8 cellular contexts compared by ENCODE assay signal in the genomic region with DNA sequence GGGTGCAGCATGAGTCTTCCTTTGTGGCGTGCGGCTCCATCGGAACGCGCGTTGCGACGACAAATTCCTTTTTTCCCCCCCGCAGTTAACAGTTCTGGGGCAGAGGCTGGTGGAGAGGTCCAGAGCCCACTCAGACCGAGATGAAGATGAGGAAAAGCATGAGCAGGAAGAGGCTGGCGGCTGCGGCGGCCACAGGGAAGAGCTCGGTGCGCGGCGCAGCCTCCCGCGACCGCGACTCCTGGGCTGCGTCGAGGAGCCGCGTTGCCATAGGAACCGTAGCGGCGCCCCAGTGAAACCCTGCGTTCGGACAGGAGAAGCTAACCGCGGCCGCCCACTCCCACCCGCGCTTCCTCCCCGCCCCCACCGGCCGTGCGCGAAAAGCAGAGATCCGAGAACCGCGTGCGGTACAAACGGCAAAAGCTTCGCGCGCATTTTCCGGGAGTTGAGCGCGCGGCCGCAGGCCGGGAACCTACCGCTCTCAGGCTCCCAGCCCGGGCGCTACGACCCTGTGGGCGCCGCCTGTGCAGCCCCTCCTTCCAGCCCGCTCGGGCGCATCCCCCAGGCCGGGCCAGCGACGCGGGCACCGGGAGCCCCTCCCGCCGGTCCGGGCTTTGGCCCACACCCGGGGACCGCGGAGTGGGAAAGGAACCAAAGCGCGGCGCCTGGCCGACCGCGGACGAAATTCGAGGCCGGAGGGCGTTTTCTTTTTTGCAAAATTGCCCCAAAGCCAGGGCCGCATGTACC.
DNase-seq lines count a peak whose midpoint lies in the region; ATAC-seq and TF ChIP-seq lines count a peak whose summit lies in the region.

No MANE protein-coding gene starts in this region.

- no peak for ATAC-seq in GM18870 (IDR thresholded peaks at IDR 0.05; ENCODE audit: unreplicated experiment)

- no peaks in the 10 kb centered on the region for H3K36me3 ChIP-seq in vagina

- no peak for TF ChIP-seq CTCF in endothelial cell (IDR thresholded peaks at IDR 0.05; ENCODE audit: unreplicated experiment)
- no peak for TF ChIP-seq CTCF in neural crest cell (conservative IDR thresholded peaks at IDR 0.05)
- TF ChIP-seq CTCF in vagina (IDR thresholded peaks at IDR 0.05), result no peak

- intact Hi-C loops in vagina (cut with DNase I), result no loop called here

- peak overlapping the region; percentile 78 for H3K27ac Mint-ChIP-seq in T-helper 1 cell treated with Interleukin-12 subunit alpha and Interleukin-12 subunit beta and Interleukin-4 antibody, amounts not matched to agents 30 μg/mL and 1 μg/mL, for 36 hours
- no peak overlapping the region for H3K27ac Mint-ChIP-seq in endothelial cell (ENCODE audit: unreplicated experiment)
- H3K27ac Mint-ChIP-seq in neural crest cell (ENCODE audit: unreplicated experiment), result no peak overlapping the region

- peaks cover 68% of the 10 kb centered on the region for H3K27me3 Mint-ChIP-seq in T-helper 1 cell treated with Interleukin-12 subunit alpha and Interleukin-12 subunit beta and Interleukin-4 antibody, amounts not matched to agents 30 μg/mL and 1 μg/mL, for 36 hours (ENCODE audit: low read depth)
- H3K27me3 Mint-ChIP-seq in endothelial cell (ENCODE audit: unreplicated experiment) (peaks cover 22% of the 10 kb centered on the region), neural crest cell (ENCODE audit: low read depth) (peaks cover 95% of the 10 kb centered on the region)

- H3K4me1 ChIP-seq in vagina, result peaks cover 11% of the 10 kb centered on the region

- no peaks in the 10 kb centered on the region for H3K36me3 Mint-ChIP-seq in T-helper 1 cell treated with Interleukin-12 subunit alpha and Interleukin-12 subunit beta and Interleukin-4 antibody, amounts not matched to agents 30 μg/mL and 1 μg/mL, for 36 hours (ENCODE audit: low read depth)
- H3K36me3 Mint-ChIP-seq in endothelial cell (ENCODE audit: low read depth, unreplicated experiment) (peaks cover 3% of the 10 kb centered on the region), neural crest cell (ENCODE audit: low read depth) (no peaks in the 10 kb centered on the region)

- DNase-seq in endothelial cell (ENCODE audit: low spot score) (peak; percentile 31), neural crest cell (ENCODE audit: low read depth, low spot score) (peak; percentile 37), vagina (ENCODE audit: extremely low spot score in 2 of 2) (peak in 1 of 2 donors; percentile 42), T1000 (lab: John Stamatoyannopoulos, UW) (no peak), epidermal melanocyte (ENCODE audit: insufficient read length, low spot score) (no peak)

- no peaks in the 10 kb centered on the region for H3K9me3 ChIP-seq in vagina

- peak overlapping the region; percentile 80 for H3K4me3 Mint-ChIP-seq in T-helper 1 cell treated with Interleukin-12 subunit alpha and Interleukin-12 subunit beta and Interleukin-4 antibody, amounts not matched to agents 30 μg/mL and 1 μg/mL, for 36 hours
- H3K4me3 Mint-ChIP-seq in endothelial cell (ENCODE audit: unreplicated experiment) (peak overlapping the region; percentile 88), neural crest cell (peak overlapping the region; percentile 88)

- no peaks in the 10 kb centered on the region for H3K27me3 ChIP-seq in vagina

- no peak overlapping the region for H3K27ac ChIP-seq in vagina

- no peak for TF ChIP-seq POLR2A in vagina (IDR thresholded peaks at IDR 0.05)

- peaks cover 13% of the 10 kb centered on the region for H3K4me1 Mint-ChIP-seq in T-helper 1 cell treated with Interleukin-12 subunit alpha and Interleukin-12 subunit beta and Interleukin-4 antibody, amounts not matched to agents 30 μg/mL and 1 μg/mL, for 36 hours (ENCODE audit: low read depth)
- H3K4me1 Mint-ChIP-seq in endothelial cell (ENCODE audit: unreplicated experiment), result peaks cover 12% of the 10 kb centered on the region
- H3K4me1 Mint-ChIP-seq in neural crest cell, result peaks cover 19% of the 10 kb centered on the region

- H3K4me3 ChIP-seq in GM08714 (ENCODE audit: low read length), result peak overlapping the region; percentile 12; the same call in 1 of the 2 replicates
- peak overlapping the region; percentile 28 to 33 for H3K4me3 ChIP-seq in vagina

- H3K9me3 Mint-ChIP-seq in T-helper 1 cell treated with Interleukin-12 subunit alpha and Interleukin-12 subunit beta and Interleukin-4 antibody, amounts not matched to agents 30 μg/mL and 1 μg/mL, for 36 hours, result no peaks in the 10 kb centered on the region
- no peaks in the 10 kb centered on the region for H3K9me3 Mint-ChIP-seq in endothelial cell (ENCODE audit: unreplicated experiment)
- H3K9me3 Mint-ChIP-seq in neural crest cell, result no peaks in the 10 kb centered on the region

Comparison
In these comparisons a context has a peak if more than half of its experiments do, and no peak if none do; other contexts are left out.
1. DNase-seq: peak in endothelial cell (single experiment) and neural crest cell (single experiment); none in T1000 (single experiment) and epidermal melanocyte (single experiment).
2. Peak in every context shown above with its lines, with median percentiles within 50 percentile points of each other: H3K4me3 Mint-ChIP-seq.